In genomic region chr11:6076443-6076842, GRCh38 we compare ENCODE assay signal across 6 cellular contexts. TPM values are rescaled to one million over a fixed set of nuclear protein-coding genes. Genes with fewer than 3 reads are reported as not detected.
"Had no signal": no experiment of that assay in that cellular context is flagged by ENCODE, and none has a peak within 500 bp of the region (broad histone marks: within the 10 kb centered on the region; RNA-seq: fewer than 3 reads in every experiment).

No MANE protein-coding gene starts in this region.

RNA-seq across cellular contexts. Expression of gene OR56B4, which starts 31.0 kb away (rescaled TPM):
- total RNA-seq: GM23248, GM23338, H4, H7, H9, HFFc6 had no signal
- polyA plus RNA-seq: GM23248, GM23338 had no signal

RNA-seq across cellular contexts. Expression of gene OR56A1, which starts 45.9 kb away (rescaled TPM):
- total RNA-seq: GM23248, HFFc6 had no signal
- polyA plus RNA-seq: GM23248 had no signal
